ENCODE assay signal across 27 cellular contexts in the genomic region with DNA sequence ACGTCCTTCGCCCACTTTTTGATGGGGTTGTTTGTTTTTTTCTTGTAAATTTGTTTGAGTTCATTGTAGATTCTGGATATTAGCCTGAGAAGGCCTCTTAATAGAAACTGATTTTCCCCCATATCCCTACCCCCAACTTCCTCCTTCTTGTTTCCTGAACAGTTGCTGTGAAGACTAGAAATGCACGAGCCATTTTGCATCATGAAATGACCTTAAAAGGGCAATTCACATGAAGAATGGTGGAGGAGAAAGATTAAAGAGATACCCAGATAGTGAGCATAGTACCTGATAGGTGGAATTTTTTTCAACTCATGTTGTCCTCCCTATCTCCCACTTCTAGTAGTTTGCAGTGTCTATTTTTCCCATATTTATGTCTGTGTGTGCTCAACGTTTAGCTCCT.
"Had no signal": no experiment of that assay in that cellular context is flagged by ENCODE, and none has a peak within 500 bp of the region (broad histone marks: within the 10 kb centered on the region; RNA-seq: fewer than 3 reads in every experiment).

No MANE protein-coding gene starts in this region.

- H3K27me3 Mint-ChIP-seq: activated CD8-positive, alpha-beta T cell treated with anti-CD3 and anti-CD28 coated beads for 36 hours; activated naive CD8-positive, alpha-beta T cell; activated T-helper 17 cell treated with anti-CD3 and anti-CD28 coated beads, Interleukin-2, amount 50 U/mL, for 72 hours; central memory CD8-positive, alpha-beta T cell; dendritic cell treated with granulocyte-macrophage colony-stimulating factor and Interleukin-4, amounts not matched to agents 40 ng/mL and 50 ng/mL, for 4 days had no signal

- H3K27ac Mint-ChIP-seq: activated B cell treated with CpG ODN at 0.5 μM for 24 hours; activated CD8-positive, alpha-beta T cell treated with anti-CD3 and anti-CD28 coated beads for 36 hours; activated naive CD8-positive, alpha-beta T cell; activated T-helper 17 cell treated with anti-CD3 and anti-CD28 coated beads, Interleukin-2, amount 50 U/mL, for 72 hours; dendritic cell treated with granulocyte-macrophage colony-stimulating factor and Interleukin-4, amounts not matched to agents 40 ng/mL and 50 ng/mL, for 4 days; endodermal cell had no signal

- DNase-seq: activated B cell treated with CpG ODN at 0.5 μM for 24 hours; activated CD4-positive, alpha-beta T cell treated with anti-CD3 and anti-CD28 coated beads for 48 hours; activated CD4-positive, alpha-beta T cell treated with anti-CD3 and anti-CD28 coated beads, Interleukin-2, amount 50 U/mL, for 1 hour; activated CD4-positive, alpha-beta T cell treated with anti-CD3 and anti-CD28 coated beads, Interleukin-2, amount 50 U/mL, for 48 hours; activated CD8-positive, alpha-beta memory T cell treated with anti-CD3 and anti-CD28 coated beads for 24 hours; activated CD8-positive, alpha-beta T cell treated with anti-CD3 and anti-CD28 coated beads for 36 hours; activated effector memory CD4-positive, alpha-beta T cell treated with Interleukin-2 at 50 U/mL for 16 hours; activated gamma-delta T cell treated with Interleukin-2 at 50 U/mL for 16 hours; activated naive CD4-positive, alpha-beta T cell treated with anti-CD3 and anti-CD28 coated beads, Interleukin-2, amount 50 U/mL, for 16 hours; activated naive CD4-positive, alpha-beta T cell treated with Interleukin-2 at 50 U/mL for 16 hours; activated T-cell treated with anti-CD3 and anti-CD28 coated beads, Interleukin-2, amount 50 U/mL, for 4 hours; amniotic stem cell; anterior cingulate cortex; brain microvascular endothelial cell; dorsolateral prefrontal cortex; effector memory CD4-positive, alpha-beta T cell; endodermal cell; foreskin fibroblast; head of caudate nucleus; T-helper 2 cell; WERI-Rb-1 had no signal

- ATAC-seq: activated CD4-positive, CD25-positive, alpha-beta regulatory T cell treated with anti-CD3 and anti-CD28 coated beads, Interleukin-2, amount 50 U/mL, for 24 hours; activated CD8-positive, alpha-beta T cell treated with anti-CD3 and anti-CD28 coated beads for 36 hours; activated T-cell treated with anti-CD3 and anti-CD28 coated beads, Interleukin-2, amount 50 U/mL, for 4 hours; activated T-helper 17 cell treated with anti-CD3 and anti-CD28 coated beads, Interleukin-2, amount 50 U/mL, for 72 hours; esophagus mucosa had no signal

- H3K9me3 Mint-ChIP-seq: activated CD8-positive, alpha-beta T cell treated with anti-CD3 and anti-CD28 coated beads for 36 hours; activated T-cell treated with anti-CD3 and anti-CD28 coated beads, Interleukin-2, amount 50 U/mL, for 4 hours; activated T-helper 17 cell treated with anti-CD3 and anti-CD28 coated beads, Interleukin-2, amount 50 U/mL, for 72 hours had no signal

- H3K36me3 Mint-ChIP-seq: activated naive CD8-positive, alpha-beta T cell had no signal

- H3K4me1 Mint-ChIP-seq: activated T-helper 17 cell treated with anti-CD3 and anti-CD28 coated beads, Interleukin-2, amount 50 U/mL, for 72 hours; central memory CD8-positive, alpha-beta T cell; endodermal cell had no signal

- H3K4me3 Mint-ChIP-seq: activated B cell treated with CpG ODN at 0.5 μM for 24 hours; activated CD8-positive, alpha-beta T cell treated with anti-CD3 and anti-CD28 coated beads for 36 hours; activated naive CD8-positive, alpha-beta T cell; activated T-cell treated with anti-CD3 and anti-CD28 coated beads, Interleukin-2, amount 50 U/mL, for 4 hours; activated T-helper 17 cell treated with anti-CD3 and anti-CD28 coated beads, Interleukin-2, amount 50 U/mL, for 72 hours; central memory CD8-positive, alpha-beta T cell; dendritic cell treated with granulocyte-macrophage colony-stimulating factor and Interleukin-4, amounts not matched to agents 40 ng/mL and 50 ng/mL, for 4 days; endodermal cell had no signal
